Comparison of ENCODE assay signal across 8 cellular contexts in the genomic region with DNA sequence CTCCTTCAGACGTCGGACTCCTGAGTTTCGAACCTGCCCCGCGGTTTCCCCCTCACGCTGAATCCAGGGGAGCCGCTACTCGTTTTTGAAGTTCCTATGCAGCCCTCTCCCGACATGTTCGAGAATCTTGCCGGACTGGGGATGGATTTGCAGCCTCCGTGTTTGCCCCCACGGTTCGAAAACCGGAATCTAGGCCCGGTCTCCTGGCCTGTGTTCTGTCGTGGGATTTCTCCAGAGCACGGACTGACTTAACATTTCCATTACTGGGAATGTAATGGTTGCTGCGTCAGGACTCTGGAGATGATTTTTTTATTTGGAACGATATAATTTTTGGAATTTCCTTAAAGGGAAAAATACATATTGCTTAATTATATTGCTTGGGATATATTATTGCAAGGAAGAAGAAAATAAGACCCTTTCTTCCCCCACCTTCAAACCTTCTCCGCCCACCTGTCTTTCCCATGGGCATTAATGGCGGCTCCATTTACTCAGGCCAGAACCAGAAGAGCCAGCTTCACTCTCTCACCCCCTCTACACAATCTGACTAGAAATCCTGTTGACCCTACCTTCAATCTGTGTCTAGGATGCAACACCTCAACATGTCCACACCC. TPM values are rescaled to one million over a fixed set of nuclear protein-coding genes. Genes with fewer than 3 reads are reported as not detected.
DNase-seq lines count a peak whose midpoint lies in the region; ATAC-seq and TF ChIP-seq lines count a peak whose summit lies in the region.

No MANE protein-coding gene starts in this region.

- H3K4me1 ChIP-seq in H9 (ENCODE audit: insufficient read depth, low read length) (peaks cover 11% of the 10 kb centered on the region), SJSA1 (replicated peaks) (peaks cover 19% of the 10 kb centered on the region)

- no peak overlapping the region for H2BK20ac ChIP-seq in H9 (ENCODE audit: low read depth, low read length, poor library complexity, severe bottlenecking)

- peaks cover 0 to 20% (median 11%) of the 10 kb centered on the region in 3 experiments; a peak in 3 of 7 replicates for H3K36me3 Mint-ChIP-seq in H9 (ENCODE audit: insufficient read depth in 1 of 3, low read depth in 3 of 3)

- H4K91ac ChIP-seq in H9 (ENCODE audit: insufficient read length, low read depth, low read length) = no peak overlapping the region

- no peaks in the 10 kb centered on the region; the same call in 1 of the 2 replicates for H3K79me2 ChIP-seq in H9 (ENCODE audit: insufficient read depth, low read length)

- H2AFZ ChIP-seq in H9 (ENCODE audit: low read length) = no peak overlapping the region

- H3K56ac ChIP-seq in H9 (ENCODE audit: insufficient read length, low read depth, low read length) = no peak overlapping the region

- H4K5ac ChIP-seq in H9 (ENCODE audit: insufficient read length, low read depth, low read length) = no peak overlapping the region

- H3K27me3 Mint-ChIP-seq in H9 (ENCODE audit: low read depth) = peaks cover 5% of the 10 kb centered on the region

- TF ChIP-seq CTCF in H9 (conservative IDR thresholded peaks at IDR 0.05) (no peak), fibroblast of pulmonary artery (IDR thresholded peaks at IDR 0.05; ENCODE audit: low read length, missing control alignments) (no peak)

- H3K14ac ChIP-seq in H9 (ENCODE audit: insufficient read depth, low read length) = peak overlapping the region; percentile 54

- H3K4me1 Mint-ChIP-seq in H9 = peaks cover 42 to 45% of the 10 kb centered on the region in 2 experiments

- H4K20me1 ChIP-seq in H9 (ENCODE audit: control insufficient read depth, insufficient read depth, insufficient read length) = no peaks in the 10 kb centered on the region

- H3K4me2 ChIP-seq in H9 (ENCODE audit: insufficient read depth, insufficient read length, low read length) = peak overlapping the region; percentile 81

- peak overlapping the region; percentile 83 to 90 for H3K4me3 Mint-ChIP-seq in H9

- H3K18ac ChIP-seq in H9 (ENCODE audit: insufficient read length, low read depth, low read length) = no peak overlapping the region

- H3K9ac ChIP-seq in H9 (ENCODE audit: extremely low read depth, insufficient read length, low read length) = no peak overlapping the region

- H2BK5ac ChIP-seq in H9 (ENCODE audit: insufficient read length, low read length) = no peak overlapping the region

- H3K27ac ChIP-seq in H9 (ENCODE audit: insufficient read length, low read depth, low read length) (no peak overlapping the region), SJSA1 (peak overlapping the region; percentile 92)

- peak overlapping the region; percentile 56 to 79 (median 77); a peak in 4 of 7 replicates for H3K27ac Mint-ChIP-seq in H9

- H3K9me3 ChIP-seq in H9 (ENCODE audit: control insufficient read depth, low read depth, low read length) (no peaks in the 10 kb centered on the region), SJSA1 (replicated peaks) (no peaks in the 10 kb centered on the region)

- no peaks in the 10 kb centered on the region; a peak in 2 of 5 replicates for H3K9me3 Mint-ChIP-seq in H9

- WGBS in H9 (ENCODE audit: extremely low coverage, insufficient read length, low lambda C conversion rate) = no CpG with 5 or more reads among the region's 22 CpGs

- ATAC-seq in HG03432 (IDR thresholded peaks at IDR 0.05; ENCODE audit: unreplicated experiment) = no peak

- H3T11ph ChIP-seq in H9 (ENCODE audit: low read length) = no peak overlapping the region

- no peak overlapping the region for H2BK12ac ChIP-seq in H9 (ENCODE audit: insufficient read length, low read depth, low read length)

- no peaks in the 10 kb centered on the region for H3K79me1 ChIP-seq in H9 (ENCODE audit: insufficient read depth, low read depth, low read length, poor library complexity, severe bottlenecking)

- H3K4ac ChIP-seq in H9 (ENCODE audit: low read depth, low read length) = no peak overlapping the region

- H3K23me2 ChIP-seq in H9 (ENCODE audit: insufficient read length, low read depth, low read length, poor library complexity, severe bottlenecking) = peaks cover 15% of the 10 kb centered on the region

- no peak overlapping the region for H4K8ac ChIP-seq in H9 (replicated peaks; ENCODE audit: insufficient read length, low read depth, low read length)

- DNase-seq in H9 = no peak
- no peak for DNase-seq in SJSA1 (ENCODE audit: low read depth in 1 of 2, low spot score in 2 of 2)
- no peak for DNase-seq in fibroblast of pulmonary artery (ENCODE audit: low read depth)
- no peak for DNase-seq in skeletal muscle cell (ENCODE audit: low read depth)
- DNase-seq in NCI-H1048 (lab: John Stamatoyannopoulos, UW) = no peak
- no peak for DNase-seq in effector CD4-positive, alpha-beta T cell
- no peak for DNase-seq in NCI-H774 (lab: John Stamatoyannopoulos, UW)

- H3K4me3 ChIP-seq in SJSA1 = peak overlapping the region; percentile 73
- peak overlapping the region; percentile 81 for H3K4me3 ChIP-seq in fibroblast of pulmonary artery (replicated peaks; ENCODE audit: low read depth, low read length)
- H3K4me3 ChIP-seq in skeletal muscle cell (ENCODE audit: low read depth, low read length) = peak overlapping the region; percentile 72

- peaks cover 8% of the 10 kb centered on the region; the same call in 1 of the 2 replicates for H3K36me3 ChIP-seq in SJSA1

- H3K27me3 ChIP-seq in H9 (ENCODE audit: insufficient read depth, low read length) (no peaks in the 10 kb centered on the region), SJSA1 (replicated peaks) (no peaks in the 10 kb centered on the region)

- no peak overlapping the region for H2BK120ac ChIP-seq in H9 (ENCODE audit: low read depth, low read length, poor library complexity, severe bottlenecking)

- H2AK5ac ChIP-seq in H9 (ENCODE audit: insufficient read length, low read length) = no peak overlapping the region

- no peak overlapping the region for H3K23ac ChIP-seq in H9 (ENCODE audit: insufficient read length, low read depth, low read length)

- H2BK15ac ChIP-seq in H9 (ENCODE audit: low read depth, low read length) = no peak overlapping the region

RNA-seq across cellular contexts. Expression of gene MGAT1, which starts 8.5 kb away (rescaled TPM):
- total RNA-seq in H9 (2021) = 72.2 and 72.7 TPM in 2 replicates
- 123 and 135 TPM in 2 replicates for total RNA-seq in SJSA1 (2014; rRNA removed; shearing (Covaris generic))

RNA-seq across cellular contexts. Expression of gene ZFP62, which starts 50.0 kb away (rescaled TPM):
- 16.2 and 19.6 TPM in 2 replicates for total RNA-seq in H9 (2021)
- 14.3 and 19.8 TPM in 2 replicates for total RNA-seq in SJSA1 (2014; rRNA removed; shearing (Covaris generic))
